ENCODE assay signal across 7 cellular contexts in genomic region chrY:26225468-26225867, GRCh38.
A peak's percentile ranks its signal among the peaks of the same experiment; 100 is the strongest.
ATAC-seq lines count a peak whose summit lies in the region.

No MANE protein-coding gene starts in this region.

- ATAC-seq in GM18517 (IDR thresholded peaks at IDR 0.05; ENCODE audit: unreplicated experiment), result peak; percentile 63
- ATAC-seq in GM19372 (IDR thresholded peaks at IDR 0.05; ENCODE audit: low read depth, unreplicated experiment), result peak; percentile 76
- peak; percentile 73 for ATAC-seq in GM21390 (IDR thresholded peaks at IDR 0.05; ENCODE audit: unreplicated experiment)
- ATAC-seq in HG02588 (IDR thresholded peaks at IDR 0.05; ENCODE audit: unreplicated experiment), result peak; percentile 97
- peak; percentile 82 for ATAC-seq in HG02798 (IDR thresholded peaks at IDR 0.05; ENCODE audit: poor library complexity, unreplicated experiment)
- peak; percentile 60 for ATAC-seq in HG03175 (IDR thresholded peaks at IDR 0.05; ENCODE audit: unreplicated experiment)
- peak; percentile 75 for ATAC-seq in HG03460 (IDR thresholded peaks at IDR 0.05; ENCODE audit: unreplicated experiment)

Comparison
In these comparisons a context has a peak if more than half of its experiments do, and no peak if none do; other contexts are left out.
1. Peak in every context shown above with its lines: ATAC-seq.